In the genomic region with DNA sequence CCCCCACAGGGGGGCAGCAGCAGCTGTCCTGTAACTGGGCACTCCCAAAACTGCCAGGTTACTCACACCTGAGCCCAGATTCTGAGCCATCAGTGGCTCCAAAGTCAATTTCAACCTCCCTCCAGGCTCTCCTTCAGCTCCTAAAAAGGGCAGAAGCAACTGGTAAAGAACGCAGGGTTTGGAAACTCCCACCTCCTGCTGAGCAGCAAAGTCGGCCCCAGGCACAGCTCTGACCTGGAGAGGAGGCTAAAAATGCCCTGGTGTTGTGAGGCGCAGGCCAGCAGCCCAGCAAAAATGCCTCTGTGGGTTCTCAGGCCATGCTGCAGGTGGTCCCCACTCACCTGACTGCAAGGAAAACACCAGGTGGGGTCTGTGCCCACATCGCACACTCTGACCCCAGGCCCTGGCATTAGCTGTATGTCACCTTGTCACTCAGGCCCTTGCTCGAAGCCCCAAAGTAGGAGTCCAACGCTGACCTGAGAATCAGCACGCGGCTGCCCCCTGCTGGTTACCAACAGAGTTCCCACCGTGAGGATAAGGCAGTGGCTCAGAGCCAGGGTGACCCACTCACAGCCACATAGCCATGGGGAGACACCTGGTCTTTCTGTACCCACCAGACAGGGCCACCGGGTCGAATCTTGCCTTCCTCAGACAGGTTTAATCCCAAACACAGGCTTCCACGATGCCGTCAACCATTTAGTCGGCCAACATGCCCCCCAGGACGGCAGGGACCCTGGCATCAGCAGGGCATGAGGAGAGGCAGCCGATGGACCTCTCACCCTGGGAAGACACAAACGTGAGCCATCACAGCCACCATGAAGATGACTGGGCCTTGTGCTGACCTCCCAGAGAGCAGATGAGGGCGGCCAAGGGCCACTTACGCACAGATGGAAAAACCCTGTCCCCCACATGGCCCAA, we compare ENCODE assay signal across 8 cellular contexts. TPM values are rescaled to one million over a fixed set of nuclear protein-coding genes. Genes with fewer than 3 reads are reported as not detected.
DNase-seq lines count a peak whose midpoint lies in the region; ATAC-seq and TF ChIP-seq lines count a peak whose summit lies in the region.

No MANE protein-coding gene starts in this region.

- H3K4me1 ChIP-seq in Caco-2: no peaks in the 10 kb centered on the region
- peaks cover 12% of the 10 kb centered on the region for H3K4me1 ChIP-seq in HUES6 (ENCODE audit: control insufficient read depth, insufficient read depth, low read length)
- H3K4me1 ChIP-seq in right atrium auricular region: peaks cover 0 to 31% of the 10 kb centered on the region in 2 donors
- peaks cover 4 to 31% (median 26%) of the 10 kb centered on the region in 3 donors for H3K4me1 ChIP-seq in skeletal muscle tissue (ENCODE audit: control insufficient read depth in 3 of 3, insufficient read depth in 3 of 3, low read length in 3 of 3)

- H3K4me3 Mint-ChIP-seq in Caco-2 (ENCODE audit: unreplicated experiment) (no peak overlapping the region), T-cell (no peak overlapping the region)

- DNase-seq in Caco-2: peak; percentile 68 to 78
- peak in 33 of 34 experiments; percentile 6 to 65 (median 52) for DNase-seq in T-cell
- peak; percentile 14 for DNase-seq in amniotic stem cell (lab: John Stamatoyannopoulos, UW)
- peak; percentile 74 for DNase-seq in right atrium auricular region (ENCODE audit: low spot score)
- DNase-seq in NCI-H1048 (lab: John Stamatoyannopoulos, UW): no peak

- peaks cover 78% of the 10 kb centered on the region for H3K36me3 Mint-ChIP-seq in Caco-2 (ENCODE audit: insufficient read depth, unreplicated experiment)
- H3K36me3 Mint-ChIP-seq in T-cell: peaks cover 9% of the 10 kb centered on the region

- H3K9me3 ChIP-seq in Caco-2 (no peaks in the 10 kb centered on the region), HUES6 (ENCODE audit: control insufficient read depth, insufficient read depth, low read depth, low read length) (no peaks in the 10 kb centered on the region), right atrium auricular region (no peaks in the 10 kb centered on the region), skeletal muscle tissue (ENCODE audit: control insufficient read depth in 3 of 3, low read length in 3 of 3) (no peaks in the 10 kb centered on the region)

- no TSS peak for BruUV-seq in Caco-2 (replicated peaks; lab: Mats Ljungman, UMichigan)

- intact Hi-C loops in Caco-2 (cut with micrococcal nuclease; ENCODE audit: unreplicated experiment): no loop called here

- TF ChIP-seq CTCF in Caco-2 (IDR thresholded peaks at IDR 0.05; ENCODE audit: insufficient read depth in 1 of 2, low read depth in 1 of 2, low read length in 1 of 2, severe bottlenecking in 1 of 2, unreplicated experiment in 1 of 2) (peak; percentile 65 to 75), right atrium auricular region (IDR thresholded peaks at IDR 0.05) (peak; percentile 69 to 83)

- CTCF ChIA-PET in Caco-2 (lab: Charles Lee) (interaction anchor here (0.5 to 1.1 kb wide), 4 partner anchors 27 to 130 kb away, joined by 3 to 8 read pairs (median 4); no protein-coding TSS in a partner anchor), T-cell (lab: Charles Lee) (interaction anchor here in 1 of 2 donors (1.5 kb wide), 1 partner anchor 130 kb away, joined by 4 read pairs; no protein-coding TSS in a partner anchor)

- POLR2A ChIA-PET in Caco-2 (lab: Charles Lee) (interaction anchor here (0.6 kb wide), 1 partner anchor 54 kb away, joined by 3 read pairs; no protein-coding TSS in a partner anchor), T-cell (lab: Charles Lee) (interaction anchor here in 1 of 2 donors (0.5 kb wide), 2 partner anchors 85 to 1005 kb away, joined by 3 read pairs; no protein-coding TSS in a partner anchor)

- H3K9ac ChIP-seq in HUES6 (ENCODE audit: low read length) (peak overlapping the region; percentile 61), skeletal muscle tissue (ENCODE audit: low read depth in 1 of 3, low read length in 3 of 3) (peak overlapping the region; percentile 16 to 70 (median 19))

- no peak overlapping the region for H3K27ac Mint-ChIP-seq in Caco-2 (ENCODE audit: unreplicated experiment)
- H3K27ac Mint-ChIP-seq in T-cell: peak overlapping the region in 1 of 2 donors; percentile 61

- peak in 3 of 4 experiments; percentile 52 to 73 (median 67) for ATAC-seq in T-cell (replicated peaks in 1 of 4)
- ATAC-seq in GM21360 (IDR thresholded peaks at IDR 0.05; ENCODE audit: unreplicated experiment): no peak

- H3K27me3 ChIP-seq in Caco-2 (replicated peaks; ENCODE audit: control insufficient read depth, insufficient read depth, low read length) (no peaks in the 10 kb centered on the region), HUES6 (ENCODE audit: control insufficient read depth, insufficient read depth, low read length) (no peaks in the 10 kb centered on the region), right atrium auricular region (no peaks in the 10 kb centered on the region), skeletal muscle tissue (ENCODE audit: control insufficient read depth in 3 of 3, insufficient read depth in 3 of 3, low read length in 3 of 3) (no peaks in the 10 kb centered on the region)

- peaks cover under 1% of the 10 kb centered on the region; the same call in 1 of the 2 replicates for H3K36me3 ChIP-seq in Caco-2 (ENCODE audit: control insufficient read depth, insufficient read depth, low read length)
- peaks cover 59% of the 10 kb centered on the region for H3K36me3 ChIP-seq in HUES6 (ENCODE audit: control insufficient read depth, insufficient read depth, low read length)
- peaks cover 53% of the 10 kb centered on the region for H3K36me3 ChIP-seq in right atrium auricular region
- peaks cover 38 to 44% (median 41%) of the 10 kb centered on the region in 3 donors for H3K36me3 ChIP-seq in skeletal muscle tissue (ENCODE audit: control insufficient read depth in 3 of 3, insufficient read depth in 3 of 3, low read length in 3 of 3)

- H3K4me3 ChIP-seq in Caco-2 (ENCODE audit: low read depth, low read length) (no peak overlapping the region), HUES6 (ENCODE audit: low read depth, low read length) (no peak overlapping the region), right atrium auricular region (no peak overlapping the region), skeletal muscle tissue (ENCODE audit: low read length in 3 of 3) (no peak overlapping the region)

- H3K4me1 Mint-ChIP-seq in Caco-2 (ENCODE audit: low read depth, unreplicated experiment) (no peaks in the 10 kb centered on the region), T-cell (peaks cover 0 to 7% (median 3%) of the 10 kb centered on the region in 3 donors)

- H3K9me3 Mint-ChIP-seq in Caco-2 (ENCODE audit: unreplicated experiment) (no peaks in the 10 kb centered on the region), T-cell (no peaks in the 10 kb centered on the region)

- H3K27ac ChIP-seq in HUES6 (ENCODE audit: low read depth, low read length) (peak overlapping the region; percentile 16; the same call in 1 of the 2 replicates), right atrium auricular region (peak overlapping the region; percentile 70 to 73), skeletal muscle tissue (ENCODE audit: low read depth, low read length) (no peak overlapping the region)

- H3K27me3 Mint-ChIP-seq in Caco-2 (ENCODE audit: insufficient read depth, unreplicated experiment) (no peaks in the 10 kb centered on the region), T-cell (no peaks in the 10 kb centered on the region)

RNA-seq across cellular contexts. Expression of a gene that starts 11.1 kb away (rescaled TPM):
- total RNA-seq in Caco-2 (2022): 42.2 and 45.4 TPM in 2 replicates
- 10 to 100 TPM; 20.6 to 57.7 (median 44.9) TPM for total RNA-seq in T-cell
- 10 to 100 TPM; 11.4 to 12.0 TPM for total RNA-seq in right atrium auricular region
- total RNA-seq in skeletal muscle tissue: 12.0 TPM

RNA-seq across cellular contexts. Expression of a gene that starts 27.6 kb away (rescaled TPM):
- total RNA-seq in Caco-2 (2022): 0.37 and 0.41 TPM in 2 replicates
- under 1 TPM in 3 of 5 donors, not detected in 2; 0.13 to 0.23 (median 0.16) TPM for total RNA-seq in T-cell
- total RNA-seq in right atrium auricular region: 100 to 1,000 TPM; 257 to 324 TPM
- 0.52 TPM for total RNA-seq in skeletal muscle tissue

RNA-seq across cellular contexts. Expression of a gene that starts 56.5 kb away (rescaled TPM):
- total RNA-seq in Caco-2 (2022): 27.8 and 29.6 TPM in 2 replicates
- total RNA-seq in T-cell: 10 to 100 TPM; 22.6 to 39.7 (median 33.4) TPM
- total RNA-seq in right atrium auricular region: 10 to 100 TPM; 17.3 TPM
- 10.4 TPM for total RNA-seq in skeletal muscle tissue

Comparison
In these comparisons a context has a peak if more than half of its experiments do, and no peak if none do; other contexts are left out.
1. RNA of a gene that starts 27.6 kb away (total RNA-seq): 257 to 324 TPM in right atrium auricular region; 0.52 TPM in skeletal muscle tissue (single experiment), 0.37 to 0.41 TPM in Caco-2 and 0.13 to 0.23 TPM in T-cell; every median in the first group is over 100 times any median in the second.